In genomic region chr14:24141030-24141880, GRCh38 we compare ENCODE assay signal across 8 cellular contexts. TPM values are rescaled to one million over a fixed set of nuclear protein-coding genes. Genes with fewer than 3 reads are reported as not detected.
DNase-seq lines count a peak whose midpoint lies in the region; ATAC-seq and TF ChIP-seq lines count a peak whose summit lies in the region.

Gene EMC9 (minus strand): TSS chr14:24141591. CDS start chr14:24141304, 287 bp downstream.

- H3K79me2 ChIP-seq in GM23338 (replicated peaks; ENCODE audit: insufficient read depth) = peaks cover 35% of the 10 kb centered on the region

- peaks cover 20% of the 10 kb centered on the region; the same call in 1 of the 2 replicates for H3K36me3 ChIP-seq in GM23338 (ENCODE audit: insufficient read depth)

- peak; percentile 0 to 9; a peak in 1 of 4 replicates for TF ChIP-seq CTCF in GM23338 (conservative IDR thresholded peaks at IDR 0.05; ENCODE audit: low read depth in 2 of 2)

- peaks cover 25% of the 10 kb centered on the region for H3K27me3 Mint-ChIP-seq in GM23338 (ENCODE audit: insufficient read depth, low read depth, poor library complexity)
- no peaks in the 10 kb centered on the region for H3K27me3 Mint-ChIP-seq in naive B cell
- H3K27me3 Mint-ChIP-seq in stimulated activated memory B cell treated with anti-CD40 and anti-IgM and Interleukin-4, amounts not matched to agents 10 μg/mL and 1 μg/mL and 100 μg/mL, for 72 hours = no peaks in the 10 kb centered on the region

- peak; percentile 100 for DNase-seq in EL
- peak; percentile 100 for DNase-seq in GM23338 (ENCODE audit: low spot score)
- DNase-seq in LHCN-M2 (ENCODE audit: low read depth) = peak; percentile 99
- DNase-seq in RPMI8226 = peak; percentile 98
- peak; percentile 98 for DNase-seq in activated T-helper 1 cell treated with anti-CD3 and anti-CD28 coated beads, Interleukin-2, amount 50 U/mL, for 16 hours (ENCODE audit: low read depth in 1 of 2, low spot score in 1 of 2)
- DNase-seq in fibroblast of gingiva (ENCODE audit: low read depth) = peak; percentile 98
- DNase-seq in naive B cell = peak; percentile 99

- peaks cover 31% of the 10 kb centered on the region for H3F3A ChIP-seq in GM23338 (replicated peaks; ENCODE audit: low read depth)

- H3K4me1 ChIP-seq in GM23338 (ENCODE audit: insufficient read depth) = peaks cover 24% of the 10 kb centered on the region

- peak within 1 kb of the TSS; percentile 95 for H3K4me2 ChIP-seq in GM23338

- H3K4me1 Mint-ChIP-seq in GM23338 (peaks cover 43% of the 10 kb centered on the region), naive B cell (peaks cover 50 to 80% (median 60%) of the 10 kb centered on the region in 3 donors)
- H3K4me1 Mint-ChIP-seq in stimulated activated memory B cell treated with anti-CD40 and anti-IgM and Interleukin-4, amounts not matched to agents 10 μg/mL and 1 μg/mL and 100 μg/mL, for 72 hours = peaks cover 65% of the 10 kb centered on the region

- peaks cover 9% of the 10 kb centered on the region for H4K20me1 ChIP-seq in GM23338 (replicated peaks; ENCODE audit: insufficient read depth)

- H3K27ac Mint-ChIP-seq in GM23338 = peak within 1 kb of the TSS; percentile 98
- H3K27ac Mint-ChIP-seq in naive B cell = peak within 1 kb of the TSS; percentile 57 to 96 (median 87)
- peak within 1 kb of the TSS; percentile 82 for H3K27ac Mint-ChIP-seq in stimulated activated memory B cell treated with anti-CD40 and anti-IgM and Interleukin-4, amounts not matched to agents 10 μg/mL and 1 μg/mL and 100 μg/mL, for 72 hours

- H2AFZ ChIP-seq in GM23338 = peak within 1 kb of the TSS; percentile 67

- peak within 1 kb of the TSS; percentile 99 for H3K4me3 Mint-ChIP-seq in GM23338
- H3K4me3 Mint-ChIP-seq in naive B cell = peak within 1 kb of the TSS; percentile 80 to 99 (median 93)
- H3K4me3 Mint-ChIP-seq in stimulated activated memory B cell treated with anti-CD40 and anti-IgM and Interleukin-4, amounts not matched to agents 10 μg/mL and 1 μg/mL and 100 μg/mL, for 72 hours = peak within 1 kb of the TSS; percentile 92

- no peaks in the 10 kb centered on the region for H3K9me2 ChIP-seq in GM23338 (ENCODE audit: insufficient read depth)

- H3K27me3 ChIP-seq in GM23338 (ENCODE audit: insufficient read depth) = no peaks in the 10 kb centered on the region

- H3K27ac ChIP-seq in GM23338 (ENCODE audit: low read depth) = peak within 1 kb of the TSS; percentile 68

- no peaks in the 10 kb centered on the region for H3K9me3 Mint-ChIP-seq in GM23338
- no peaks in the 10 kb centered on the region for H3K9me3 Mint-ChIP-seq in naive B cell
- H3K9me3 Mint-ChIP-seq in stimulated activated memory B cell treated with anti-CD40 and anti-IgM and Interleukin-4, amounts not matched to agents 10 μg/mL and 1 μg/mL and 100 μg/mL, for 72 hours = no peaks in the 10 kb centered on the region

- ATAC-seq in GM23338 (peak; percentile 86), naive B cell (ENCODE audit: low read depth in 2 of 2) (peak; percentile 86 to 89)
- ATAC-seq in stimulated activated memory B cell treated with anti-CD40 and anti-IgM and Interleukin-4, amounts not matched to agents 10 μg/mL and 1 μg/mL and 100 μg/mL, for 72 hours = peak; percentile 96

- H3K36me3 Mint-ChIP-seq in GM23338 (ENCODE audit: low read depth) (peaks cover 56% of the 10 kb centered on the region), naive B cell (peaks cover 8 to 16% of the 10 kb centered on the region in 2 donors)
- H3K36me3 Mint-ChIP-seq in stimulated activated memory B cell treated with anti-CD40 and anti-IgM and Interleukin-4, amounts not matched to agents 10 μg/mL and 1 μg/mL and 100 μg/mL, for 72 hours = peaks cover 52% of the 10 kb centered on the region

- peak within 1 kb of the TSS; percentile 99 for H3K4me3 ChIP-seq in GM23338

TF ChIP-seq in GM23338, 12 proteins besides CTCF, POLR2A, EP300 and RAD21 (continues in another document):
- no peak for TF ChIP-seq NANOG (IDR thresholded peaks at IDR 0.05; ENCODE audit: borderline replicate concordance)
- TF ChIP-seq ZNF331 (CRISPR knock-in tag; IDR thresholded peaks at IDR 0.05; ENCODE audit: low read depth) = no peak
- no peak for TF ChIP-seq ZNF462 (CRISPR knock-in tag; IDR thresholded peaks at IDR 0.05)
- no peak for TF ChIP-seq EZH2 (IDR thresholded peaks at IDR 0.05; ENCODE audit: low read depth, unreplicated experiment)
- no peak for TF ChIP-seq EZH2phosphoT487 (IDR thresholded peaks at IDR 0.05; ENCODE audit: unreplicated experiment)

RNA-seq across cellular contexts. Expression of gene EMC9, which starts in this region (rescaled TPM):
- 20.1 and 30.0 TPM in 2 replicates for total RNA-seq in GM23338 (2014; rRNA removed; shearing (Covaris generic))
- polyA plus RNA-seq in GM23338 (2016; fragmentation: Nextera tagmentation; extraction: Ambion mirVana) (64.2 and 64.9 TPM in 2 replicates), naive B cell (ENCODE audit: low read depth in 6 of 6) (10 to 100 TPM in 2 of 6 donors, 1 to 10 TPM in 4; 5.9 to 15.3 (median 9.2) TPM)
- 25.2 and 25.6 TPM in 2 replicates for total RNA-seq in LHCN-M2 (2014; rRNA removed)
- 41.1 TPM for polyA plus RNA-seq in LHCN-M2 (2012)

Comparison
In these comparisons a context has a peak if more than half of its experiments do, and no peak if none do; other contexts are left out.
1. Peak in every context shown above with its lines: DNase-seq, ATAC-seq, H3K4me3 ChIP-seq and H3K27ac ChIP-seq.